In the genomic region with DNA sequence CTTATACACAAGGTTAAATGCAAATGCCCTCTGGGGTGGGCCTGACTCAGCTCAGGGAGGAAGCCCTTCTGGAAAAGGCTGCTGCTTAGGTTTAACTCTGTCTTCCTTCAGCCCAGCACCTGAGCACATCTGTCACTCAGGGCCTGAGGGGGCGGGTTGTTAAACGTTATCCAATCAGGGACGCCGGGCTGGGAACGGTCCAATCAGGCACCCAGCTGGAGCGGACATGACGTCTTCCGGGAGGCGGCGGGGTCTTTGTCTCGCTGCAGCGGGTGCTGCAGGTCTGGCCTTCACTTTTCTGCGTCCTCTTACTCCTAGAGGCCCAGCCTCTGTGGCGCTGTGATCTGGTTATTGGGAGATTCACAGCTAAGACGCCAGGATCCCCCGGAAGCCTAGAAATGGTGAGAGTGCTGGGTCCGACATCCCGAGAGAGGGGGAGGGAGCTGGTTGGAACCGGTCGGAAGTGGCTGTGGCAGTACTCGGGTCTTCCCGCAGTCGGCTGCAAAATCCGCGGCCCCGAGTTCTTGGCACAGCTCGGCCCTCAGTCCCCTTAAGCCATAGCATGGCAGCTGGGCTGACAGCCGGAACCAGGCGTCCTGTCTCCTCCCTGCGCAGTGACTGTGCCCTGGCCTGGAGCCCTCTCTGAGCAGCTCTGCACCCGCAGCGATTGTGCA, we compare ENCODE assay signal across 8 cellular contexts. TPM values are rescaled to one million over a fixed set of nuclear protein-coding genes. Genes with fewer than 3 reads are reported as not detected.
DNase-seq lines count a peak whose midpoint lies in the region; TF ChIP-seq lines count a peak whose summit lies in the region.

A gene (plus strand): TSS at position 258 of the 674 bp plus-strand sequence. CDS start 141 bp downstream, at position 399.

- CTCF ChIA-PET in activated naive CD4-positive, alpha-beta T cell treated with anti-CD3 and anti-CD28 coated beads, Interleukin-2, amount 10 ng/mL, durations not matched to agents 7 days and 5 days (lab: Charles Lee), result no interaction called here

- H3K4me1 ChIP-seq in neutrophil (ENCODE audit: control insufficient read depth in 1 of 2, insufficient read depth in 1 of 2, low read depth in 1 of 2, low read length in 1 of 2), result peaks cover 6 to 10% of the 10 kb centered on the region in 2 experiments

- no peaks in the 10 kb centered on the region for H3K27me3 ChIP-seq in neutrophil

- peaks cover 26% of the 10 kb centered on the region for H3K4me1 Mint-ChIP-seq in HFFc6 (ENCODE audit: low read depth)
- peaks cover 25% of the 10 kb centered on the region for H3K4me1 Mint-ChIP-seq in activated naive CD4-positive, alpha-beta T cell treated with anti-CD3 and anti-CD28 coated beads, Interleukin-2, amount 10 ng/mL, durations not matched to agents 7 days and 5 days

- DNase-seq in GM04504 (ENCODE audit: low read depth) (peak; percentile 92), HFFc6 (peak; percentile 92), NAMALWA (ENCODE audit: low spot score) (peak; percentile 100), SK-MEL-5 (ENCODE audit: low read depth, low spot score) (peak; percentile 98), germinal center (ENCODE audit: low spot score) (peak; percentile 98)
- peak; percentile 96 for DNase-seq in activated naive CD4-positive, alpha-beta T cell treated with anti-CD3 and anti-CD28 coated beads, Interleukin-2, amount 10 ng/mL, durations not matched to agents 7 days and 5 days

- no peaks in the 10 kb centered on the region for H3K9me3 Mint-ChIP-seq in HFFc6
- H3K9me3 Mint-ChIP-seq in activated naive CD4-positive, alpha-beta T cell treated with anti-CD3 and anti-CD28 coated beads, Interleukin-2, amount 10 ng/mL, durations not matched to agents 7 days and 5 days, result peaks cover 4% of the 10 kb centered on the region

- peak within 1 kb of the TSS; percentile 65 to 81 for H3K4me3 ChIP-seq in neutrophil (ENCODE audit: low read depth in 1 of 2, low read length in 1 of 2)

- H3K27ac ChIP-seq in neutrophil, result peak within 1 kb of the TSS; percentile 54

- peaks cover 5% of the 10 kb centered on the region; the same call in 1 of the 2 replicates for H3K27me3 Mint-ChIP-seq in HFFc6 (ENCODE audit: insufficient read depth)
- H3K27me3 Mint-ChIP-seq in activated naive CD4-positive, alpha-beta T cell treated with anti-CD3 and anti-CD28 coated beads, Interleukin-2, amount 10 ng/mL, durations not matched to agents 7 days and 5 days, result no peaks in the 10 kb centered on the region

- in situ Hi-C loops in SK-MEL-5 (cut with HindIII; ENCODE audit: low pct_unique_long_range_greater_than_20kb, low sequenced_read_pairs), result no loop called here

- no peaks in the 10 kb centered on the region for H3K36me3 ChIP-seq in neutrophil

- peak within 1 kb of the TSS; percentile 100 for H3K27ac Mint-ChIP-seq in HFFc6
- H3K27ac Mint-ChIP-seq in activated naive CD4-positive, alpha-beta T cell treated with anti-CD3 and anti-CD28 coated beads, Interleukin-2, amount 10 ng/mL, durations not matched to agents 7 days and 5 days, result peak within 1 kb of the TSS; percentile 99

- peaks cover 5% of the 10 kb centered on the region for H3K36me3 Mint-ChIP-seq in HFFc6 (ENCODE audit: low read depth)
- H3K36me3 Mint-ChIP-seq in activated naive CD4-positive, alpha-beta T cell treated with anti-CD3 and anti-CD28 coated beads, Interleukin-2, amount 10 ng/mL, durations not matched to agents 7 days and 5 days, result peaks cover 30% of the 10 kb centered on the region

- H3K9me3 ChIP-seq in neutrophil, result no peaks in the 10 kb centered on the region

- TF ChIP-seq CTCF in HFFc6 (IDR thresholded peaks at IDR 0.05), result no peak
- no peak for TF ChIP-seq CTCF in neutrophil (IDR thresholded peaks at IDR 0.05)
- TF ChIP-seq CTCF in subcutaneous adipose tissue (IDR thresholded peaks at IDR 0.05; ENCODE audit: low read depth), result no peak

- peak within 1 kb of the TSS; percentile 99 for H3K4me3 Mint-ChIP-seq in HFFc6
- H3K4me3 Mint-ChIP-seq in activated naive CD4-positive, alpha-beta T cell treated with anti-CD3 and anti-CD28 coated beads, Interleukin-2, amount 10 ng/mL, durations not matched to agents 7 days and 5 days, result peak within 1 kb of the TSS; percentile 96

RNA-seq across cellular contexts. Expression of the gene that starts here (rescaled TPM):
- 1 to 10 TPM; 2.3 to 3.1 (median 2.6) TPM for total RNA-seq in HFFc6 (2021; fragmentation: NEBNext Ultra II Directional; extraction: Animal tissue kit (Norgen Biotek cat#: 25700))
- 9.0 and 12.1 TPM in 2 replicates for total RNA-seq in SK-MEL-5 (2014; rRNA removed; shearing (Covaris generic))
- 6.1 and 10.9 TPM in 2 replicates for polyA plus RNA-seq in SK-MEL-5 (2015; cell fraction: cytosol; rRNA removed)
- polyA plus RNA-seq in SK-MEL-5 (2015; cell fraction: nucleus; rRNA removed), result 10.0 and 14.2 TPM in 2 replicates
- total RNA-seq in subcutaneous adipose tissue, result 10 to 100 TPM; 11.2 to 14.9 (median 12.7) TPM

Comparison
In these comparisons a context has a peak if more than half of its experiments do, and no peak if none do; other contexts are left out.
1. Peak in every context shown above with its lines: DNase-seq, H3K4me3 ChIP-seq and H3K27ac ChIP-seq.